In the genomic region with DNA sequence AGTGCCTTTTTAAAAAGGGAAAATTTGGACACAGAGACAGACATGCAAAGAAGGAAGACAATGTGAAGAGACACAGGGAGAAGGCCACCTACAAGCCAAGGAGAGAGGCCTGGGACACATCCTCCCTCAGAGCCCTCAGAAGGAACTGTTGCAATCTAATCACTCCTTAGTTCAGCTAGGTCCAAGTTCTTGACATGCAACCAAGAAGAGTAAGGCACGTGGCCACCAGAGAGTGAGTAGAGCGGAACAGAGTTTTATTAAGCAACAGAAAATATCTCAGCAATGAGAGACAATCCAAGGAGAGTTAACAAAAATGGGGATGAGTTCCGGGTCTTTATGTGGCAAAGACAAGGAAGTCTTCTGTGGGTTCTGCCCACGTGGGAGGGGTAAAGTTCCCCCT, we compare ENCODE assay signal across 18 cellular contexts. TPM values are rescaled to one million over a fixed set of nuclear protein-coding genes. Genes with fewer than 3 reads are reported as not detected.
DNase-seq lines count a peak whose midpoint lies in the region; ATAC-seq and TF ChIP-seq lines count a peak whose summit lies in the region.
"Had no signal": no experiment of that assay in that cellular context is flagged by ENCODE, and none has a peak within 500 bp of the region (broad histone marks: within the 10 kb centered on the region; RNA-seq: fewer than 3 reads in every experiment).

No MANE protein-coding gene starts in this region.

- WGBS in thyroid gland, 2 donors: 34 to 39% methylated on average over 4 of the region's 4 CpGs

- H3K27me3 ChIP-seq in colonic mucosa (no peaks in the 10 kb centered on the region), thyroid gland (no peaks in the 10 kb centered on the region)

- intact Hi-C loops in colonic mucosa (cut with DNase I) (no loop called here), thyroid gland (cut with DNase I) (no loop called here)

- H3K9me3 ChIP-seq in colonic mucosa: no peaks in the 10 kb centered on the region
- no peaks in the 10 kb centered on the region for H3K9me3 ChIP-seq in thyroid gland

- H3K9ac ChIP-seq in colonic mucosa (ENCODE audit: low read depth in 2 of 2, low read length in 2 of 2): no peak overlapping the region

- ATAC-seq in activated naive CD4-positive, alpha-beta T cell treated with anti-CD3 and anti-CD28 coated beads, Interleukin-2, amount 50 U/mL, for 72 hours: no peak
- no peak for ATAC-seq in GM21717 (IDR thresholded peaks at IDR 0.05; ENCODE audit: unreplicated experiment)
- ATAC-seq: left colon had no signal

- H3K27ac Mint-ChIP-seq in activated naive CD4-positive, alpha-beta T cell treated with anti-CD3 and anti-CD28 coated beads, Interleukin-2, amount 50 U/mL, for 72 hours: peak overlapping the region; percentile 58 to 90
- H3K27ac Mint-ChIP-seq: T-cell had no signal

- no peak for DNase-seq in activated naive CD4-positive, alpha-beta T cell treated with anti-CD3 and anti-CD28 coated beads, Interleukin-2, amount 50 U/mL, for 72 hours (ENCODE audit: low spot score in 2 of 2)
- no peak for DNase-seq in activated naive CD4-positive, alpha-beta T cell treated with Interleukin-2 at 50 U/mL for 16 hours
- DNase-seq in MV-4-11 (lab: John Stamatoyannopoulos, UW): peak; percentile 26
- peak; percentile 9 for DNase-seq in colonic mucosa
- DNase-seq in thyroid gland: peak; percentile 76 to 81
- no peak for DNase-seq in NCI-H345 treated with DMSO at 0.1 percent for 48 hours (lab: John Stamatoyannopoulos, UW; ENCODE audit: unreplicated experiment)
- DNase-seq in NCI-H1930 (lab: John Stamatoyannopoulos, UW): no peak
- DNase-seq: activated T-cell treated with anti-CD3 and anti-CD28 coated beads, Interleukin-2, amount 50 U/mL, for 1 hour; amniotic stem cell; caudate nucleus; EL; left colon; midbrain; NCI-H1048; NCI-H2029 treated with DMSO at 0.1 percent for 48 hours; NCI-H446 had no signal

- H3K4me1 ChIP-seq in colonic mucosa (no peaks in the 10 kb centered on the region), thyroid gland (peaks cover 22 to 35% of the 10 kb centered on the region in 2 donors)

- H3K36me3 ChIP-seq in colonic mucosa (no peaks in the 10 kb centered on the region), thyroid gland (no peaks in the 10 kb centered on the region)

- H3K27ac ChIP-seq in colonic mucosa (no peak overlapping the region), thyroid gland (peak overlapping the region; percentile 69 to 87 (median 79))

- peak in 1 of 2 donors; percentile 42 for TF ChIP-seq POLR2A in thyroid gland (IDR thresholded peaks at IDR 0.05)

- H3K36me3 Mint-ChIP-seq in activated naive CD4-positive, alpha-beta T cell treated with anti-CD3 and anti-CD28 coated beads, Interleukin-2, amount 50 U/mL, for 72 hours: peaks cover 4 to 10% of the 10 kb centered on the region in 2 donors
- H3K36me3 Mint-ChIP-seq: T-cell had no signal

- TF ChIP-seq CTCF in colonic mucosa (IDR thresholded peaks at IDR 0.05) (no peak), thyroid gland (IDR thresholded peaks at IDR 0.05) (no peak)

- peaks cover 13 to 21% of the 10 kb centered on the region in 2 donors for H3K9me3 Mint-ChIP-seq in activated naive CD4-positive, alpha-beta T cell treated with anti-CD3 and anti-CD28 coated beads, Interleukin-2, amount 50 U/mL, for 72 hours
- H3K9me3 Mint-ChIP-seq: T-cell had no signal

- H3K4me3 ChIP-seq in colonic mucosa (no peak overlapping the region), thyroid gland (replicated peaks in 1 of 3) (no peak overlapping the region)

RNA-seq across cellular contexts. Expression of gene PROM1, which starts 38.4 kb away (rescaled TPM):
- total RNA-seq in activated naive CD4-positive, alpha-beta T cell treated with anti-CD3 and anti-CD28 coated beads, Interleukin-2, amount 50 U/mL, for 72 hours: under 1 TPM; 0.06 to 0.41 TPM
- total RNA-seq in colonic mucosa (10 to 100 TPM; 34.3 to 63.9 TPM), thyroid gland (1 to 10 TPM in 3 of 4 donors, under 1 TPM in 1; 0.67 to 9.9 (median 2.3) TPM)

Comparison
In these comparisons a context has a peak if more than half of its experiments do, and no peak if none do; other contexts are left out.
1. DNase-seq: peak in MV-4-11 (single experiment), colonic mucosa (single experiment) and thyroid gland (2 of 2); none in activated naive CD4-positive, alpha-beta T cell treated with anti-CD3 and anti-CD28 coated beads, Interleukin-2, amount 50 U/mL, for 72 hours (0 of 2), activated naive CD4-positive, alpha-beta T cell treated with Interleukin-2 at 50 U/mL for 16 hours (single experiment), NCI-H345 treated with DMSO at 0.1 percent for 48 hours (single experiment) and NCI-H1930 (0 of 2).